In genomic region chr1:118986839-118987430, GRCh38 we compare ENCODE assay signal across 1 cellular context.
TF ChIP-seq lines count a peak whose summit lies in the region.

No MANE protein-coding gene starts in this region.

TF ChIP-seq in HepG2, 621 proteins besides CTCF, POLR2A, EP300 and RAD21 (continued from another document):
- TF ChIP-seq REST (IDR thresholded peaks at IDR 0.05; ENCODE audit: borderline replicate concordance in 1 of 2, low read depth in 1 of 2, low read length in 2 of 2) (no peak), KLF13 (CRISPR knock-in tag; IDR thresholded peaks at IDR 0.05) (no peak), MNT (IDR thresholded peaks at IDR 0.05) (no peak), RBM39 (IDR thresholded peaks at IDR 0.05; ENCODE audit: low read depth, low read length, poor library complexity, severe bottlenecking) (no peak), ZNF644 (CRISPR knock-in tag; IDR thresholded peaks at IDR 0.05; ENCODE audit: low read depth) (no peak), EHMT2 (IDR thresholded peaks at IDR 0.05; ENCODE audit: borderline replicate concordance, low read depth, low read length) (no peak), MED13 (CRISPR knock-in tag; IDR thresholded peaks at IDR 0.05) (no peak)
TF ChIP-seq in HepG2: peak in this region for 0.
